15 cellular contexts compared by ENCODE assay signal in the genomic region with DNA sequence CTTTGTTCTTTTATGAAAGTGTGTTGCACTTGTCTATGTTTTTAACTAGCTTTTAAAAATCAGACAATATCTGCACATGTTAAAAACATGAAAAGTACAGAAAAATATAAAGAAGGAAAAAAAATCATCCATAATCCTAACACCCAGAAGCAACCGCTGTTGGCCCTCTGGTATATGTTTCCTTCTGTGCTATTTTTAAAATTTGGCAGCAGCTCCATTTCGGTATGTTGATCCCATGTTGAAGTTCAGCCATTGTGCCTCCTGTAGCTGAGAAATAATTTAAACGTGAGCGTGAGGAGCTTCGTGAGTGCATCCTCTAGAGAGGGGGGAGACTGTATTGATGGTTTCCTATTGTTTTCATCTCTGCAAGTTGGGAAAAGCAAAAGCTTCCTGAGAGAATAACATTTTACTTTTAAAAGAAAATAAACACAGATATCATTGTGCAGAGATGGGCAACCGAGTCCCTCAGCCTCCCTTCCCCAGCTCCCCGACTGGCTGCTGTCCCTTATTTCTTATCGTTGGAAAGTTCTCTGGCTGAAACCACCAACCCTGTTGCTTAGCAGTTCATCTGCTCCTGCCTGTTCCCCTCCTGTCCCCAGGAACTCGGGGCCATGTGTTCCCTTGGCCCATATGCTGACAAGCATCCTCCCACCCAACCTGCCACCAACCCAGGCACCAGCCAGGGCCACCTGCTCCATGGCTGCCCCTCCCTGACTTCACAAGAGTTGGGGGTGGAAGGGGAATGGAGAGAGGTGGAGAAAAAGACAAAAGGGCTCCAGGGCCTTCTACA.
DNase-seq lines count a peak whose midpoint lies in the region; ATAC-seq and TF ChIP-seq lines count a peak whose summit lies in the region.
"Had no signal": no experiment of that assay in that cellular context is flagged by ENCODE, and none has a peak within 500 bp of the region (broad histone marks: within the 10 kb centered on the region; RNA-seq: fewer than 3 reads in every experiment).

No MANE protein-coding gene starts in this region.

- H3K9me3 Mint-ChIP-seq in activated CD8-positive, alpha-beta T cell treated with anti-CD3 and anti-CD28 coated beads, Interleukin-2, amount 10 ng/mL, durations not matched to agents 7 days and 5 days (ENCODE audit: insufficient read depth) = no peaks in the 10 kb centered on the region
- H3K9me3 Mint-ChIP-seq in activated CD8-positive, alpha-beta T cell treated with anti-CD3 and anti-CD28 coated beads for 36 hours = peaks cover 2% of the 10 kb centered on the region
- H3K9me3 Mint-ChIP-seq in activated CD4-positive, alpha-beta T cell treated with anti-CD3 and anti-CD28 coated beads for 36 hours (ENCODE audit: low read depth) = no peaks in the 10 kb centered on the region

- H3K4me1 ChIP-seq in lung (ENCODE audit: control insufficient read depth in 2 of 2, insufficient read depth in 2 of 2, low read length in 2 of 2) = no peaks in the 10 kb centered on the region

- H3K4me1 Mint-ChIP-seq in activated CD8-positive, alpha-beta T cell treated with anti-CD3 and anti-CD28 coated beads, Interleukin-2, amount 10 ng/mL, durations not matched to agents 7 days and 5 days (ENCODE audit: low read depth) = no peaks in the 10 kb centered on the region
- no peaks in the 10 kb centered on the region for H3K4me1 Mint-ChIP-seq in activated CD8-positive, alpha-beta T cell treated with anti-CD3 and anti-CD28 coated beads for 36 hours (ENCODE audit: low read depth)
- no peaks in the 10 kb centered on the region for H3K4me1 Mint-ChIP-seq in activated CD4-positive, alpha-beta T cell treated with anti-CD3 and anti-CD28 coated beads for 36 hours
- H3K4me1 Mint-ChIP-seq: CD4-positive, alpha-beta memory T cell; IgD-negative memory B cell had no signal

- H3K36me3 Mint-ChIP-seq in activated CD8-positive, alpha-beta T cell treated with anti-CD3 and anti-CD28 coated beads, Interleukin-2, amount 10 ng/mL, durations not matched to agents 7 days and 5 days (ENCODE audit: low read depth) = no peaks in the 10 kb centered on the region
- H3K36me3 Mint-ChIP-seq in activated CD8-positive, alpha-beta T cell treated with anti-CD3 and anti-CD28 coated beads for 36 hours (ENCODE audit: low read depth) = no peaks in the 10 kb centered on the region
- no peaks in the 10 kb centered on the region for H3K36me3 Mint-ChIP-seq in activated CD4-positive, alpha-beta T cell treated with anti-CD3 and anti-CD28 coated beads for 36 hours (ENCODE audit: low read depth)
- H3K36me3 Mint-ChIP-seq: CD4-positive, alpha-beta memory T cell; IgD-negative memory B cell had no signal

- H3K9me3 ChIP-seq in lung (ENCODE audit: control insufficient read depth in 2 of 2, insufficient read depth in 1 of 2, low read length in 1 of 2) = peaks cover 0 to 3% of the 10 kb centered on the region in 2 donors
- H3K9me3 ChIP-seq: BE2C had no signal

- CTCF ChIA-PET in activated CD8-positive, alpha-beta T cell treated with anti-CD3 and anti-CD28 coated beads, Interleukin-2, amount 10 ng/mL, durations not matched to agents 7 days and 5 days (lab: Charles Lee) = interaction anchor here (1.2 kb wide), 1 partner anchor 110 kb away, joined by 3 read pairs; no protein-coding TSS in a partner anchor
- CTCF ChIA-PET in activated CD8-positive, alpha-beta T cell treated with anti-CD3 and anti-CD28 coated beads for 36 hours (lab: Charles Lee) = interaction anchor here (1.0 to 1.5 kb wide), 2 partner anchors 110 to 197 kb away, joined by 3 read pairs; no protein-coding TSS in a partner anchor
- CTCF ChIA-PET in activated CD4-positive, alpha-beta T cell treated with anti-CD3 and anti-CD28 coated beads for 36 hours (lab: Charles Lee) = interaction anchor here (0.6 to 1.6 kb wide), 2 partner anchors 14 to 58 kb away, joined by 4 read pairs; no protein-coding TSS in a partner anchor

- H3K27ac Mint-ChIP-seq in activated CD8-positive, alpha-beta T cell treated with anti-CD3 and anti-CD28 coated beads, Interleukin-2, amount 10 ng/mL, durations not matched to agents 7 days and 5 days = no peak overlapping the region
- no peak overlapping the region for H3K27ac Mint-ChIP-seq in activated CD8-positive, alpha-beta T cell treated with anti-CD3 and anti-CD28 coated beads for 36 hours
- no peak overlapping the region for H3K27ac Mint-ChIP-seq in activated CD4-positive, alpha-beta T cell treated with anti-CD3 and anti-CD28 coated beads for 36 hours
- H3K27ac Mint-ChIP-seq: CD4-positive, alpha-beta memory T cell; H9; IgD-negative memory B cell had no signal

- no peak overlapping the region for H3K4me3 Mint-ChIP-seq in activated CD8-positive, alpha-beta T cell treated with anti-CD3 and anti-CD28 coated beads, Interleukin-2, amount 10 ng/mL, durations not matched to agents 7 days and 5 days
- no peak overlapping the region for H3K4me3 Mint-ChIP-seq in activated CD8-positive, alpha-beta T cell treated with anti-CD3 and anti-CD28 coated beads for 36 hours
- no peak overlapping the region for H3K4me3 Mint-ChIP-seq in activated CD4-positive, alpha-beta T cell treated with anti-CD3 and anti-CD28 coated beads for 36 hours
- H3K4me3 Mint-ChIP-seq: CD4-positive, alpha-beta memory T cell; H9; IgD-negative memory B cell had no signal

- H3K36me3 ChIP-seq in lung (ENCODE audit: control insufficient read depth in 2 of 2, insufficient read depth in 2 of 2, low read length in 2 of 2) = no peaks in the 10 kb centered on the region
- H3K36me3 ChIP-seq: BE2C had no signal

- POLR2A ChIA-PET in activated CD8-positive, alpha-beta T cell treated with anti-CD3 and anti-CD28 coated beads, Interleukin-2, amount 10 ng/mL, durations not matched to agents 7 days and 5 days (lab: Charles Lee) = no interaction called here
- POLR2A ChIA-PET in activated CD8-positive, alpha-beta T cell treated with anti-CD3 and anti-CD28 coated beads for 36 hours (lab: Charles Lee) = no interaction called here
- POLR2A ChIA-PET in activated CD4-positive, alpha-beta T cell treated with anti-CD3 and anti-CD28 coated beads for 36 hours (lab: Charles Lee) = no interaction called here

- no peak for TF ChIP-seq CTCF in activated CD8-positive, alpha-beta T cell treated with anti-CD3 and anti-CD28 coated beads for 36 hours (IDR thresholded peaks at IDR 0.05)
- no peak for TF ChIP-seq CTCF in lung (IDR thresholded peaks at IDR 0.05; ENCODE audit: control extremely low read depth, extremely low read depth)

- H3K27me3 ChIP-seq in lung (ENCODE audit: control insufficient read depth, insufficient read depth) = no peaks in the 10 kb centered on the region
- H3K27me3 ChIP-seq: BE2C had no signal

- intact Hi-C loops in activated CD8-positive, alpha-beta T cell treated with anti-CD3 and anti-CD28 coated beads for 36 hours (cut with micrococcal nuclease) = loop anchor here (10.0 kb wide), 1 partner anchor 371 kb away; no protein-coding TSS in a partner anchor
- intact Hi-C loops in activated CD4-positive, alpha-beta T cell treated with anti-CD3 and anti-CD28 coated beads for 36 hours (cut with DNase I, micrococcal nuclease) = no loop called here

- peak; percentile 0 for DNase-seq in activated CD8-positive, alpha-beta T cell treated with anti-CD3 and anti-CD28 coated beads, Interleukin-2, amount 10 ng/mL, durations not matched to agents 7 days and 5 days
- DNase-seq in activated CD8-positive, alpha-beta T cell treated with anti-CD3 and anti-CD28 coated beads for 36 hours = no peak
- peak; percentile 66 for DNase-seq in NCI-H1694 (lab: John Stamatoyannopoulos, UW)
- peak; percentile 10 for DNase-seq in lung (ENCODE audit: low spot score)
- DNase-seq in activated CD4-positive, alpha-beta T cell treated with anti-CD3 and anti-CD28 coated beads for 36 hours = no peak
- no peak for DNase-seq in superior temporal gyrus (ENCODE audit: extremely low spot score)
- DNase-seq: BE2C; CD4-positive, alpha-beta memory T cell; DND-41; GF-D8; GOT3; H9 had no signal

- ATAC-seq in activated CD8-positive, alpha-beta T cell treated with anti-CD3 and anti-CD28 coated beads, Interleukin-2, amount 10 ng/mL, durations not matched to agents 7 days and 5 days = no peak
- no peak for ATAC-seq in activated CD8-positive, alpha-beta T cell treated with anti-CD3 and anti-CD28 coated beads for 36 hours
- no peak for ATAC-seq in lung (ENCODE audit: insufficient read depth, low FRiP score)
- ATAC-seq in HG03565 (IDR thresholded peaks at IDR 0.05; ENCODE audit: unreplicated experiment) = no peak
- ATAC-seq in activated CD4-positive, alpha-beta T cell treated with anti-CD3 and anti-CD28 coated beads for 36 hours = no peak

- no peak overlapping the region for H3K27ac ChIP-seq in lung (ENCODE audit: low read depth in 1 of 2, low read length in 1 of 2)
- H3K27ac ChIP-seq: C4-2B had no signal

- H3K27me3 Mint-ChIP-seq in activated CD8-positive, alpha-beta T cell treated with anti-CD3 and anti-CD28 coated beads, Interleukin-2, amount 10 ng/mL, durations not matched to agents 7 days and 5 days (ENCODE audit: low read depth) = no peaks in the 10 kb centered on the region
- peaks cover 3% of the 10 kb centered on the region for H3K27me3 Mint-ChIP-seq in activated CD8-positive, alpha-beta T cell treated with anti-CD3 and anti-CD28 coated beads for 36 hours
- H3K27me3 Mint-ChIP-seq in activated CD4-positive, alpha-beta T cell treated with anti-CD3 and anti-CD28 coated beads for 36 hours = peaks cover 2% of the 10 kb centered on the region
- H3K27me3 Mint-ChIP-seq: IgD-negative memory B cell had no signal

- 51 to 68% methylated on average over 9 of the region's 9 CpGs for WGBS in lung, 2 donors

- no peak overlapping the region for H3K4me3 ChIP-seq in lung

Comparison
In these comparisons a context has a peak if more than half of its experiments do, and no peak if none do; other contexts are left out.
1. DNase-seq: peak in activated CD8-positive, alpha-beta T cell treated with anti-CD3 and anti-CD28 coated beads, Interleukin-2, amount 10 ng/mL, durations not matched to agents 7 days and 5 days (single experiment), NCI-H1694 (single experiment) and lung (single experiment); none in activated CD8-positive, alpha-beta T cell treated with anti-CD3 and anti-CD28 coated beads for 36 hours (single experiment), activated CD4-positive, alpha-beta T cell treated with anti-CD3 and anti-CD28 coated beads for 36 hours (single experiment) and superior temporal gyrus (single experiment).